In the genomic region with DNA sequence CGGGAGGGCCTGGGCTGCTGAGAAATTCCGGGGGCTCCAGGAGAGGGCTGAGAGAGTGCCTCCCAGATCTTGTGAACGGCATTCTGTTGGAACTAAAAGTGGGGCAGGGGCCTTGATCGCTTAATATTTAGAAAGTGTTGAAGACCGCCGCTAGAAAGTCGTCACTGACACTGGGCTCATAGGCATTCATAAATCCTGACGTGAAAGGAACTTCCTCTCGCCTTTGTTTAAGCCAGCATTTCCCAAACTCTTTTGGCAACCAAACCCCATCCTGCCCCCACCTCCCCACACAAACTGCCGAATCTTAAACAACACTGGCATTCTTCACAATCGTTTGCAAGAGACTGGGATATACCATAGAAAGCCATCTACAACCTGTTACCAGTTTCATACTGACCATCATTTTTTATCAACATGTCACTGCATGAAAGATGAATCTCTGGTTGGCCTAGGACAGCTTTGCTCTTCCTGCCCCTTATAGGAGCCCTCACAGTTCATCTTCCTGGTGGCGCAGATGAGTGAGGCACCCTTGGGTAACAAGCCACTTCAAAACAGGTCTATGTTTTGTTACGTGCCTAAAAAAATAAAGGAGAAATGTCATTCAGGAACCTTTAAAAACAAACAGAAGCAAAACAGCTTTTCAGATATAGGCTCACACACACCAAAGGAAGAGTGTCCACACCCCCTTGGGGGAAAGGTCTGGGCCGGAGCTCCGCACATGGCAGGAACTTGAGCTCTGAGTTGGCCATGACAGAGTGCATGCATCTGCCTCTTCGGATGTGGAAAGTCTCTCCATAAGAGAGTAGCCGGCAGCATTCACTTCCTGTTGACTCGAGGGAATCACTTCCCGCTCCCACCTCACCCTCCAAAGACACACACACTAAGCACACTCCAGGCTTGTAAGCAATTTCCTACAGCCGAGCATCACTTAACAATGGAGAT, we compare ENCODE assay signal across 28 cellular contexts. TPM values are rescaled to one million over a fixed set of nuclear protein-coding genes. Genes with fewer than 3 reads are reported as not detected.
A peak's percentile ranks its signal among the peaks of the same experiment; 100 is the strongest.
DNase-seq lines count a peak whose midpoint lies in the region; ATAC-seq, FAIRE-seq and TF ChIP-seq lines count a peak whose summit lies in the region.
"Had no signal": no experiment of that assay in that cellular context is flagged by ENCODE, and none has a peak within 500 bp of the region (broad histone marks: within the 10 kb centered on the region; RNA-seq: fewer than 3 reads in every experiment).

No MANE protein-coding gene starts in this region.

- no peak overlapping the region for H3K4me3 Mint-ChIP-seq in activated naive CD8-positive, alpha-beta T cell treated with anti-CD3 and anti-CD28 coated beads, Interleukin-2, amount 10 ng/mL, durations not matched to agents 7 days and 5 days
- H3K4me3 Mint-ChIP-seq in naive thymus-derived CD8-positive, alpha-beta T cell, result peak overlapping the region in 8 of 10 donors; percentile 35 to 80 (median 66)
- H3K4me3 Mint-ChIP-seq: activated CD8-positive, alpha-beta memory T cell treated with anti-CD3 and anti-CD28 coated beads, Interleukin-2, amount 10 ng/mL, durations not matched to agents 7 days and 5 days; immature natural killer cell had no signal

- no peak overlapping the region for H3K9ac ChIP-seq in BLaER1
- H3K9ac ChIP-seq in PC-3 (ENCODE audit: low read length), result no peak overlapping the region

- POLR2A ChIA-PET in activated naive CD8-positive, alpha-beta T cell treated with anti-CD3 and anti-CD28 coated beads, Interleukin-2, amount 10 ng/mL, durations not matched to agents 7 days and 5 days (lab: Charles Lee), result interaction anchor here (0.6 kb wide), 1 partner anchor 478 kb away, joined by 3 read pairs; no protein-coding TSS in a partner anchor
- POLR2A ChIA-PET in naive thymus-derived CD8-positive, alpha-beta T cell (lab: Charles Lee), result interaction anchor here (0.6 to 19.4 kb wide), 10 partner anchors 9 to 175 kb away, joined by 3 to 473 read pairs (median 4); partner anchors contain the start of genes MTERF4 and PASK
- POLR2A ChIA-PET in PC-3 (lab: Charles Lee; ENCODE audit: unreplicated experiment), result no interaction called here

- peaks cover 19% of the 10 kb centered on the region for H3K36me3 Mint-ChIP-seq in activated naive CD8-positive, alpha-beta T cell treated with anti-CD3 and anti-CD28 coated beads, Interleukin-2, amount 10 ng/mL, durations not matched to agents 7 days and 5 days
- peaks cover 14 to 79% (median 49%) of the 10 kb centered on the region in 3 donors for H3K36me3 Mint-ChIP-seq in naive thymus-derived CD8-positive, alpha-beta T cell

- peak overlapping the region; percentile 49; the same call in 1 of the 2 replicates for H3K27ac ChIP-seq in BLaER1
- H3K27ac ChIP-seq in PC-3 (ENCODE audit: low read length), result no peak overlapping the region
- H3K27ac ChIP-seq: hepatocyte, left ventricle myocardium inferior, neutrophil, psoas muscle, thoracic aorta had no signal

- H3F3A ChIP-seq in PC-3 (ENCODE audit: low read length, unreplicated experiment), result no peaks in the 10 kb centered on the region

- H3K9me3 Mint-ChIP-seq in activated naive CD8-positive, alpha-beta T cell treated with anti-CD3 and anti-CD28 coated beads, Interleukin-2, amount 10 ng/mL, durations not matched to agents 7 days and 5 days, result no peaks in the 10 kb centered on the region
- peaks cover 0 to 15% (median 0%) of the 10 kb centered on the region in 9 donors for H3K9me3 Mint-ChIP-seq in naive thymus-derived CD8-positive, alpha-beta T cell
- H3K9me3 Mint-ChIP-seq: immature natural killer cell had no signal

- no peak for TF ChIP-seq POLR2A in GM12891 (IDR thresholded peaks at IDR 0.05; ENCODE audit: low read depth, low read length)

- peaks cover 44% of the 10 kb centered on the region for H3K4me1 ChIP-seq in BLaER1
- H3K4me1 ChIP-seq in PC-3 (ENCODE audit: insufficient read depth, low read length), result no peaks in the 10 kb centered on the region
- H3K4me1 ChIP-seq: left ventricle myocardium inferior had no signal

- peaks cover 3% of the 10 kb centered on the region for H3K4me1 Mint-ChIP-seq in activated naive CD8-positive, alpha-beta T cell treated with anti-CD3 and anti-CD28 coated beads, Interleukin-2, amount 10 ng/mL, durations not matched to agents 7 days and 5 days
- peaks cover 10 to 50% (median 24%) of the 10 kb centered on the region in 4 donors for H3K4me1 Mint-ChIP-seq in naive thymus-derived CD8-positive, alpha-beta T cell
- H3K4me1 Mint-ChIP-seq: activated CD8-positive, alpha-beta memory T cell treated with anti-CD3 and anti-CD28 coated beads, Interleukin-2, amount 10 ng/mL, durations not matched to agents 7 days and 5 days had no signal

- no peak for TF ChIP-seq CTCF in PC-3 (conservative IDR thresholded peaks at IDR 0.05; ENCODE audit: low read depth, low read length)

- intact Hi-C loops in PC-3 (cut with micrococcal nuclease), result no loop called here

- H3K4me3 ChIP-seq in BLaER1 (no peak overlapping the region), PC-3 (ENCODE audit: low read length) (no peak overlapping the region)
- H3K4me3 ChIP-seq: hepatocyte, left ventricle myocardium inferior, psoas muscle, thoracic aorta had no signal

- peaks cover 55% of the 10 kb centered on the region for H4K20me1 ChIP-seq in BLaER1
- H4K20me1 ChIP-seq in PC-3 (ENCODE audit: low read length), result no peaks in the 10 kb centered on the region

- peak overlapping the region; percentile 9 for H3K27ac Mint-ChIP-seq in activated naive CD8-positive, alpha-beta T cell treated with anti-CD3 and anti-CD28 coated beads, Interleukin-2, amount 10 ng/mL, durations not matched to agents 7 days and 5 days
- H3K27ac Mint-ChIP-seq in naive thymus-derived CD8-positive, alpha-beta T cell, result peak overlapping the region; percentile 82 to 97 (median 89)
- H3K27ac Mint-ChIP-seq: activated CD8-positive, alpha-beta memory T cell treated with anti-CD3 and anti-CD28 coated beads, Interleukin-2, amount 10 ng/mL, durations not matched to agents 7 days and 5 days; immature natural killer cell had no signal

- H3K4me2 ChIP-seq in BLaER1 (peak overlapping the region; percentile 73), PC-3 (ENCODE audit: low read length) (no peak overlapping the region)
- H3K4me2 ChIP-seq: hepatocyte had no signal

- H3K36me3 ChIP-seq in BLaER1 (peaks cover 81% of the 10 kb centered on the region), PC-3 (ENCODE audit: low read depth, low read length) (no peaks in the 10 kb centered on the region)

- no peaks in the 10 kb centered on the region for H3K79me2 ChIP-seq in PC-3 (ENCODE audit: low read length)
- H3K79me2 ChIP-seq: hepatocyte had no signal

- H2AFZ ChIP-seq in PC-3 (ENCODE audit: low read length), result no peak overlapping the region
- H2AFZ ChIP-seq: hepatocyte had no signal

- FAIRE-seq in GM12891 (lab: Jason Lieb, UNC), result peak; percentile 43

- H3K9me2 ChIP-seq in PC-3 (replicated peaks; ENCODE audit: low read length), result no peaks in the 10 kb centered on the region

- no peaks in the 10 kb centered on the region for H3K27me3 Mint-ChIP-seq in activated naive CD8-positive, alpha-beta T cell treated with anti-CD3 and anti-CD28 coated beads, Interleukin-2, amount 10 ng/mL, durations not matched to agents 7 days and 5 days
- no peaks in the 10 kb centered on the region for H3K27me3 Mint-ChIP-seq in naive thymus-derived CD8-positive, alpha-beta T cell
- H3K27me3 Mint-ChIP-seq: activated CD8-positive, alpha-beta memory T cell treated with anti-CD3 and anti-CD28 coated beads, Interleukin-2, amount 10 ng/mL, durations not matched to agents 7 days and 5 days had no signal

- H3K9me3 ChIP-seq in BLaER1 (no peaks in the 10 kb centered on the region), PC-3 (ENCODE audit: low read length) (no peaks in the 10 kb centered on the region)
- H3K9me3 ChIP-seq: left ventricle myocardium inferior, neutrophil, psoas muscle, thoracic aorta had no signal

- CTCF ChIA-PET in PC-3 (lab: Charles Lee), result no interaction called here

- no TSS peak for BruUV-seq in PC-3 (replicated peaks; lab: Mats Ljungman, UMichigan)

- no peak for DNase-seq in GM12891 (ENCODE audit: insufficient read length, low spot score)
- DNase-seq in activated naive CD8-positive, alpha-beta T cell treated with anti-CD3 and anti-CD28 coated beads, Interleukin-2, amount 10 ng/mL, durations not matched to agents 7 days and 5 days, result no peak
- peak in 2 of 10 donors; percentile 29 to 46 for DNase-seq in naive thymus-derived CD8-positive, alpha-beta T cell
- DNase-seq in DMS 273 treated with DMSO at 0.1 percent for 48 hours (lab: John Stamatoyannopoulos, UW), result no peak
- no peak for DNase-seq in PC-3
- DNase-seq: activated CD4-positive, alpha-beta T cell treated with anti-CD3 and anti-CD28 coated beads for 1 hour; activated CD8-positive, alpha-beta memory T cell treated with anti-CD3 and anti-CD28 coated beads, Interleukin-2, amount 10 ng/mL, durations not matched to agents 7 days and 5 days; aorta; caudate nucleus; COR-L47; DND-41; foreskin fibroblast; GOT3; immature natural killer cell; IMR-90; left ventricle myocardium inferior; NCI-H1092 treated with DMSO at 0.1 percent for 48 hours; NCI-H2029 treated with DMSO at 0.1 percent for 48 hours; NCI-H82; OCI-M1; Right ventricle myocardium superior had no signal

- H3K27me3 ChIP-seq in BLaER1, result no peaks in the 10 kb centered on the region
- no peaks in the 10 kb centered on the region for H3K27me3 ChIP-seq in PC-3 (ENCODE audit: low read length)
- H3K27me3 ChIP-seq: hepatocyte, neutrophil had no signal

- ATAC-seq in activated naive CD8-positive, alpha-beta T cell treated with anti-CD3 and anti-CD28 coated beads, Interleukin-2, amount 10 ng/mL, durations not matched to agents 7 days and 5 days (ENCODE audit: low read depth), result no peak
- ATAC-seq in naive thymus-derived CD8-positive, alpha-beta T cell, result peak; percentile 82 to 86
- ATAC-seq in HG03045 (IDR thresholded peaks at IDR 0.05; ENCODE audit: unreplicated experiment), result no peak
- no peak for ATAC-seq in HG03457 (IDR thresholded peaks at IDR 0.05; ENCODE audit: unreplicated experiment)
- ATAC-seq in PC-3, result no peak
- ATAC-seq: activated CD8-positive, alpha-beta memory T cell treated with anti-CD3 and anti-CD28 coated beads, Interleukin-2, amount 10 ng/mL, durations not matched to agents 7 days and 5 days; psoas muscle had no signal

TF ChIP-seq in GM12891, 5 proteins besides CTCF, POLR2A, EP300 and RAD21:
- TF ChIP-seq POLR2AphosphoS5 (IDR thresholded peaks at IDR 0.05; ENCODE audit: low read depth, low read length) (peak; percentile 22; the same call in 1 of the 2 replicates), TAF1 (IDR thresholded peaks at IDR 0.05; ENCODE audit: low read depth, low read length) (no peak)

RNA-seq across cellular contexts. Expression of gene MTERF4, which starts 13.0 kb away (rescaled TPM):
- 43.3 TPM for polyA plus RNA-seq in GM12891 (2012; ENCODE audit: low read depth, missing spikeins)
- total RNA-seq in activated naive CD8-positive, alpha-beta T cell treated with anti-CD3 and anti-CD28 coated beads, Interleukin-2, amount 10 ng/mL, durations not matched to agents 7 days and 5 days, result 10 to 100 TPM; 88.1 to 88.9 TPM
- total RNA-seq in naive thymus-derived CD8-positive, alpha-beta T cell, result 100 to 1,000 TPM; 265 to 270 TPM
- polyA plus RNA-seq in naive thymus-derived CD8-positive, alpha-beta T cell, result 10 to 100 TPM; 46.4 to 82.1 (median 57.8) TPM
- 13.6 and 15.4 TPM in 2 replicates for total RNA-seq in PC-3 (2014; rRNA removed)

Comparison
In these comparisons a context has a peak if more than half of its experiments do, and no peak if none do; other contexts are left out.
1. ATAC-seq: peak in naive thymus-derived CD8-positive, alpha-beta T cell (2 of 2); none in activated naive CD8-positive, alpha-beta T cell treated with anti-CD3 and anti-CD28 coated beads, Interleukin-2, amount 10 ng/mL, durations not matched to agents 7 days and 5 days (single experiment), HG03045 (single experiment), HG03457 (single experiment) and PC-3 (single experiment).